16 cellular contexts compared by ENCODE assay signal in genomic region chr5:177041936-177042335, GRCh38. TPM values are rescaled to one million over a fixed set of nuclear protein-coding genes. Genes with fewer than 3 reads are reported as not detected.
DNase-seq lines count a peak whose midpoint lies in the region; ATAC-seq, FAIRE-seq and TF ChIP-seq lines count a peak whose summit lies in the region.
"Had no signal": no experiment of that assay in that cellular context is flagged by ENCODE, and none has a peak within 500 bp of the region (broad histone marks: within the 10 kb centered on the region; RNA-seq: fewer than 3 reads in every experiment).

No MANE protein-coding gene starts in this region.

- H3K9ac ChIP-seq in HepG2 (ENCODE audit: insufficient read depth, low read depth, low read length) (no peak overlapping the region), astrocyte (ENCODE audit: low read length) (no peak overlapping the region)
- H3K9ac ChIP-seq: BLaER1 had no signal

- H3K4me1 ChIP-seq in HepG2 (ENCODE audit: insufficient read depth, low read length): peaks cover 8% of the 10 kb centered on the region; the same call in 1 of the 2 replicates
- no peaks in the 10 kb centered on the region for H3K4me1 ChIP-seq in right lobe of liver
- H3K4me1 ChIP-seq in astrocyte (ENCODE audit: insufficient read depth, low read length): no peaks in the 10 kb centered on the region

- no peak overlapping the region for H3K4me2 ChIP-seq in HepG2 (ENCODE audit: low read depth, low read length)
- H3K4me2 ChIP-seq in astrocyte (ENCODE audit: low read length): no peak overlapping the region
- H3K4me2 ChIP-seq: BLaER1 had no signal

- H3K9me3 Mint-ChIP-seq in astrocyte (ENCODE audit: unreplicated experiment): no peaks in the 10 kb centered on the region
- no peaks in the 10 kb centered on the region for H3K9me3 Mint-ChIP-seq in stimulated activated effector memory CD8-positive, alpha-beta T cell treated with anti-CD3 and anti-CD28 coated beads, Interleukin-12 subunit alpha, Interleukin-12 subunit beta, amount 100 ng/mL, for 72 hours
- H3K9me3 Mint-ChIP-seq: CD4-positive, CD25-positive, alpha-beta regulatory T cell had no signal

- POLR2A ChIA-PET in HepG2 (lab: Yijun Ruan, JAX): no interaction called here

- no peak for ATAC-seq in HepG2
- no peak for ATAC-seq in right lobe of liver
- no peak for ATAC-seq in stimulated activated effector memory CD8-positive, alpha-beta T cell treated with anti-CD3 and anti-CD28 coated beads, Interleukin-12 subunit alpha, Interleukin-12 subunit beta, amount 100 ng/mL, for 72 hours
- no peak for ATAC-seq in GM19324 (IDR thresholded peaks at IDR 0.05; ENCODE audit: low FRiP score, unreplicated experiment)

- TF ChIP-seq RAD21 in HepG2 (CRISPR knock-in tag; IDR thresholded peaks at IDR 0.05): no peak

- WGBS in HepG2 (ENCODE audit: low lambda C conversion rate): 98% methylated on average over 2 of the region's 2 CpGs
- WGBS in right lobe of liver (ENCODE audit: insufficient coverage, low coverage, low lambda C conversion rate, missing lambda C conversion rate): 92% methylated on average over 2 of the region's 2 CpGs

- BruUV-seq in HepG2 (replicated peaks; lab: Mats Ljungman, UMichigan): no TSS peak

- intact Hi-C loops in HepG2 (cut with micrococcal nuclease; ENCODE audit: unreplicated experiment): no loop called here
- intact Hi-C loops in right lobe of liver (cut with DNase I): no loop called here

- H2AFZ ChIP-seq in HepG2 (ENCODE audit: low read length): no peak overlapping the region
- no peak overlapping the region for H2AFZ ChIP-seq in astrocyte (ENCODE audit: low read depth, low read length)

- FAIRE-seq in HepG2 (lab: Jason Lieb, UNC) (no peak), astrocyte (lab: Jason Lieb, UNC) (no peak)
- FAIRE-seq: GM12892, H54 had no signal

- H3K79me2 ChIP-seq in HepG2 (ENCODE audit: insufficient read depth, low read length) (peaks cover 4% of the 10 kb centered on the region), astrocyte (ENCODE audit: insufficient read depth, low read length) (peaks cover 26% of the 10 kb centered on the region)

- peaks cover 16% of the 10 kb centered on the region for H3K36me3 Mint-ChIP-seq in astrocyte (ENCODE audit: low read depth, unreplicated experiment)
- peaks cover 60% of the 10 kb centered on the region for H3K36me3 Mint-ChIP-seq in stimulated activated effector memory CD8-positive, alpha-beta T cell treated with anti-CD3 and anti-CD28 coated beads, Interleukin-12 subunit alpha, Interleukin-12 subunit beta, amount 100 ng/mL, for 72 hours

- H3K27ac ChIP-seq in HepG2 (ENCODE audit: extremely low read length, insufficient read depth, low read length) (no peak overlapping the region), right lobe of liver (no peak overlapping the region), astrocyte (ENCODE audit: low read depth, low read length) (no peak overlapping the region)
- H3K27ac ChIP-seq: BLaER1, HL-60 had no signal

- TF ChIP-seq EP300 in HepG2 (IDR thresholded peaks at IDR 0.05; ENCODE audit: low read depth in 2 of 2, low read length in 2 of 2): no peak
- no peak for TF ChIP-seq EP300 in HepG2 (CRISPR knock-in tag; IDR thresholded peaks at IDR 0.05; ENCODE audit: borderline replicate concordance)

- in situ Hi-C loops in HepG2 (cut with HindIII; ENCODE audit: extremely low pct_ligation_motif_present, low pct_unique_long_range_greater_than_20kb): no loop called here

- H3K4me3 ChIP-seq in HepG2 (replicated peaks in 1 of 3; ENCODE audit: insufficient read depth in 1 of 3, low read depth in 2 of 3, low read length in 3 of 3) (no peak overlapping the region), right lobe of liver (no peak overlapping the region), MG63 (no peak overlapping the region), astrocyte (ENCODE audit: insufficient read depth, low read depth, low read length) (no peak overlapping the region)
- H3K4me3 ChIP-seq: BLaER1 had no signal

- H3K4me1 Mint-ChIP-seq in astrocyte (ENCODE audit: low read depth, unreplicated experiment): no peaks in the 10 kb centered on the region
- no peaks in the 10 kb centered on the region for H3K4me1 Mint-ChIP-seq in stimulated activated effector memory CD8-positive, alpha-beta T cell treated with anti-CD3 and anti-CD28 coated beads, Interleukin-12 subunit alpha, Interleukin-12 subunit beta, amount 100 ng/mL, for 72 hours

- H3K36me3 ChIP-seq in HepG2 (replicated peaks in 1 of 2; ENCODE audit: control insufficient read depth in 1 of 2, insufficient read depth in 2 of 2, low read length in 2 of 2) (peaks cover 14 to 46% of the 10 kb centered on the region in 2 experiments), right lobe of liver (peaks cover 0 to 27% (median 15%) of the 10 kb centered on the region in 4 donors), MG63 (peaks cover 47% of the 10 kb centered on the region), astrocyte (ENCODE audit: insufficient read depth, low read length) (peaks cover 27% of the 10 kb centered on the region)

- H3K27ac Mint-ChIP-seq in astrocyte (ENCODE audit: unreplicated experiment): no peak overlapping the region
- peak overlapping the region; percentile 13 for H3K27ac Mint-ChIP-seq in stimulated activated effector memory CD8-positive, alpha-beta T cell treated with anti-CD3 and anti-CD28 coated beads, Interleukin-12 subunit alpha, Interleukin-12 subunit beta, amount 100 ng/mL, for 72 hours
- H3K27ac Mint-ChIP-seq: CD4-positive, CD25-positive, alpha-beta regulatory T cell had no signal

- H3K27me3 ChIP-seq in HepG2 (ENCODE audit: control insufficient read depth in 1 of 2, insufficient read depth in 2 of 2, low read length in 2 of 2): no peaks in the 10 kb centered on the region; a peak in 1 of 5 replicates
- H3K27me3 ChIP-seq in right lobe of liver: no peaks in the 10 kb centered on the region
- no peaks in the 10 kb centered on the region for H3K27me3 ChIP-seq in MG63
- H3K27me3 ChIP-seq in astrocyte (ENCODE audit: insufficient read depth, low read length): no peaks in the 10 kb centered on the region
- H3K27me3 ChIP-seq: BLaER1 had no signal

- no peaks in the 10 kb centered on the region for H4K20me1 ChIP-seq in HepG2 (ENCODE audit: insufficient read depth, low read length)
- peaks cover 36% of the 10 kb centered on the region for H4K20me1 ChIP-seq in astrocyte (ENCODE audit: insufficient read depth, low read length)

- TF ChIP-seq CTCF in HepG2 (CRISPR knock-in tag; IDR thresholded peaks at IDR 0.05) (no peak), right lobe of liver (IDR thresholded peaks at IDR 0.05) (no peak), astrocyte (IDR thresholded peaks at IDR 0.05; ENCODE audit: insufficient read depth, low read depth, low read length) (peak; percentile 5)

- TF ChIP-seq POLR2A in HepG2 (IDR thresholded peaks at IDR 0.05; ENCODE audit: insufficient read depth in 1 of 2, low read depth in 2 of 2, low read length in 2 of 2): no peak
- no peak for TF ChIP-seq POLR2A in right lobe of liver (IDR thresholded peaks at IDR 0.05)

- no peak overlapping the region for H3K4me3 Mint-ChIP-seq in astrocyte (ENCODE audit: unreplicated experiment)
- H3K4me3 Mint-ChIP-seq in stimulated activated effector memory CD8-positive, alpha-beta T cell treated with anti-CD3 and anti-CD28 coated beads, Interleukin-12 subunit alpha, Interleukin-12 subunit beta, amount 100 ng/mL, for 72 hours: no peak overlapping the region
- H3K4me3 Mint-ChIP-seq: CD4-positive, CD25-positive, alpha-beta regulatory T cell had no signal

- no peaks in the 10 kb centered on the region for H3K27me3 Mint-ChIP-seq in astrocyte (ENCODE audit: low read depth, unreplicated experiment)
- H3K27me3 Mint-ChIP-seq: CD4-positive, CD25-positive, alpha-beta regulatory T cell had no signal

- DNase-seq in HepG2 (ENCODE audit: low spot score): no peak
- no peak for DNase-seq in right lobe of liver
- peak; percentile 57 for DNase-seq in MG63
- no peak for DNase-seq in astrocyte (ENCODE audit: low read depth)
- no peak for DNase-seq in stimulated activated effector memory CD8-positive, alpha-beta T cell treated with anti-CD3 and anti-CD28 coated beads, Interleukin-12 subunit alpha, Interleukin-12 subunit beta, amount 100 ng/mL, for 72 hours (ENCODE audit: low spot score in 2 of 2)
- no peak for DNase-seq in DMS79 (lab: John Stamatoyannopoulos, UW)
- DNase-seq in DMS79 treated with DMSO at 0.1 percent for 48 hours (lab: John Stamatoyannopoulos, UW): no peak
- DNase-seq: 8988T; AML-193; CD4-positive, CD25-positive, alpha-beta regulatory T cell; DMS53 had no signal

- CTCF ChIA-PET in HepG2 (lab: Yijun Ruan, JAX; ENCODE audit: low intra/inter-chr PET ratio, low total read pairs): no interaction called here

- no peaks in the 10 kb centered on the region for H3K9me3 ChIP-seq in HepG2 (ENCODE audit: low read length)
- no peaks in the 10 kb centered on the region for H3K9me3 ChIP-seq in right lobe of liver
- no peaks in the 10 kb centered on the region for H3K9me3 ChIP-seq in MG63
- H3K9me3 ChIP-seq in astrocyte (ENCODE audit: insufficient read depth, low read depth, low read length): no peaks in the 10 kb centered on the region
- H3K9me3 ChIP-seq: BLaER1 had no signal

RNA-seq across cellular contexts. Expression of gene ZNF346, which starts 19.4 kb away (rescaled TPM):
- total RNA-seq in HepG2 (2016; rRNA removed; fragmentation: Illumina TruSeq; extraction: Trizol): 19.4 and 20.1 TPM in 2 replicates
- total RNA-seq in HepG2 (2016; cell fraction: cytosol; rRNA removed; fragmentation: Illumina TruSeq; extraction: Trizol; ENCODE audit: low read depth): 8.2 and 16.0 TPM in 2 replicates
- total RNA-seq in HepG2 (2016; cell fraction: insoluble cytoplasmic fraction; rRNA removed; fragmentation: Illumina TruSeq; extraction: Trizol): 19.4 and 20.5 TPM in 2 replicates
- 13.5 and 15.4 TPM in 2 replicates for total RNA-seq in HepG2 (2016; cell fraction: membrane; rRNA removed; fragmentation: Illumina TruSeq; extraction: Trizol)
- 18.2 and 22.1 TPM in 2 replicates for total RNA-seq in HepG2 (2016; cell fraction: nucleus; rRNA removed; fragmentation: Illumina TruSeq; extraction: Trizol)
- 8.3 and 8.6 TPM in 2 replicates for polyA plus RNA-seq in HepG2 (2011; rRNA removed)
- 5.6 and 7.0 TPM in 2 replicates for polyA plus RNA-seq in HepG2 (2011; cell fraction: cytosol; rRNA removed)
- polyA plus RNA-seq in HepG2 (2011; cell fraction: nucleus; rRNA removed): 16.4 and 16.8 TPM in 2 replicates
- 7.4 and 8.5 TPM in 2 replicates for polyA plus RNA-seq in HepG2 (2012)
- 3.3 and 3.4 TPM in 2 replicates for polyA plus RNA-seq in HepG2 (2016; cell fraction: cytosol; fragmentation: Illumina TruSeq; extraction: Trizol; ENCODE audit: low read depth)
- polyA plus RNA-seq in HepG2 (2016; cell fraction: insoluble cytoplasmic fraction; fragmentation: Illumina TruSeq; extraction: Trizol; ENCODE audit: low read depth): 20.8 and 23.3 TPM in 2 replicates
- polyA plus RNA-seq in HepG2 (2016; cell fraction: membrane; fragmentation: Illumina TruSeq; extraction: Trizol; ENCODE audit: low read depth): 8.4 and 8.7 TPM in 2 replicates
- polyA plus RNA-seq in HepG2 (2016; cell fraction: nucleus; fragmentation: Illumina TruSeq; extraction: Trizol; ENCODE audit: insufficient read depth, low read depth): 21.0 and 22.3 TPM in 2 replicates
- 14.6 and 34.4 TPM in 2 replicates for polyA minus RNA-seq in HepG2 (2011; rRNA and poly(A)+ RNA removed; ENCODE audit: low replicate concordance)
- 5.1 and 5.7 TPM in 2 replicates for polyA minus RNA-seq in HepG2 (2011; cell fraction: cytosol; rRNA and poly(A)+ RNA removed)
- polyA minus RNA-seq in HepG2 (2011; cell fraction: nucleus; rRNA and poly(A)+ RNA removed): 20.9 and 25.0 TPM in 2 replicates
- total RNA-seq in right lobe of liver: 1 to 10 TPM; 5.3 to 7.4 (median 6.0) TPM
- 13.7 and 28.8 TPM in 2 replicates for total RNA-seq in MG63 (2014; rRNA removed; shearing (Covaris generic); ENCODE audit: low replicate concordance)
- total RNA-seq in astrocyte: 11.1 and 13.8 TPM in 2 replicates

RNA-seq across cellular contexts. Expression of gene UIMC1, which starts 35.4 kb away (rescaled TPM):
- 32.7 and 37.5 TPM in 2 replicates for total RNA-seq in HepG2 (2016; rRNA removed; fragmentation: Illumina TruSeq; extraction: Trizol)
- 42.0 and 51.6 TPM in 2 replicates for total RNA-seq in HepG2 (2016; cell fraction: cytosol; rRNA removed; fragmentation: Illumina TruSeq; extraction: Trizol; ENCODE audit: low read depth)
- total RNA-seq in HepG2 (2016; cell fraction: insoluble cytoplasmic fraction; rRNA removed; fragmentation: Illumina TruSeq; extraction: Trizol): 35.9 and 36.2 TPM in 2 replicates
- total RNA-seq in HepG2 (2016; cell fraction: membrane; rRNA removed; fragmentation: Illumina TruSeq; extraction: Trizol): 21.0 and 23.4 TPM in 2 replicates
- 45.6 and 50.9 TPM in 2 replicates for total RNA-seq in HepG2 (2016; cell fraction: nucleus; rRNA removed; fragmentation: Illumina TruSeq; extraction: Trizol)
- polyA plus RNA-seq in HepG2 (2011; rRNA removed): 14.0 and 18.9 TPM in 2 replicates
- polyA plus RNA-seq in HepG2 (2011; cell fraction: cytosol; rRNA removed): 9.7 and 11.8 TPM in 2 replicates
- polyA plus RNA-seq in HepG2 (2011; cell fraction: nucleus; rRNA removed): 17.7 and 22.7 TPM in 2 replicates
- polyA plus RNA-seq in HepG2 (2012): 22.9 and 28.6 TPM in 2 replicates
- 8.5 and 9.2 TPM in 2 replicates for polyA plus RNA-seq in HepG2 (2016; cell fraction: cytosol; fragmentation: Illumina TruSeq; extraction: Trizol; ENCODE audit: low read depth)
- polyA plus RNA-seq in HepG2 (2016; cell fraction: insoluble cytoplasmic fraction; fragmentation: Illumina TruSeq; extraction: Trizol; ENCODE audit: low read depth): 38.8 and 40.5 TPM in 2 replicates
- polyA plus RNA-seq in HepG2 (2016; cell fraction: membrane; fragmentation: Illumina TruSeq; extraction: Trizol; ENCODE audit: low read depth): 13.0 and 17.3 TPM in 2 replicates
- 55.9 and 65.1 TPM in 2 replicates for polyA plus RNA-seq in HepG2 (2016; cell fraction: nucleus; fragmentation: Illumina TruSeq; extraction: Trizol; ENCODE audit: insufficient read depth, low read depth)
- polyA minus RNA-seq in HepG2 (2011; rRNA and poly(A)+ RNA removed; ENCODE audit: low replicate concordance): 7.7 and 16.1 TPM in 2 replicates
- 13.8 and 16.4 TPM in 2 replicates for polyA minus RNA-seq in HepG2 (2011; cell fraction: cytosol; rRNA and poly(A)+ RNA removed)
- polyA minus RNA-seq in HepG2 (2011; cell fraction: nucleus; rRNA and poly(A)+ RNA removed): 46.1 and 49.6 TPM in 2 replicates
- total RNA-seq in right lobe of liver: 10 to 100 TPM in 4 of 6 experiments, 1 to 10 TPM in 2; 8.4 to 15.6 (median 13.0) TPM
- 47.6 and 56.9 TPM in 2 replicates for total RNA-seq in MG63 (2014; rRNA removed; shearing (Covaris generic); ENCODE audit: low replicate concordance)
- total RNA-seq in astrocyte: 36.1 and 41.0 TPM in 2 replicates

RNA-seq across cellular contexts. Expression of gene FGFR4, which starts 44.8 kb away (rescaled TPM):
- total RNA-seq in HepG2 (2016; rRNA removed; fragmentation: Illumina TruSeq; extraction: Trizol) (109 and 219 TPM in 2 replicates), right lobe of liver (10 to 100 TPM; 38.9 to 73.3 (median 55.1) TPM), astrocyte (3.8 and 4.8 TPM in 2 replicates)
- 52.3 and 56.4 TPM in 2 replicates for total RNA-seq in HepG2 (2016; cell fraction: cytosol; rRNA removed; fragmentation: Illumina TruSeq; extraction: Trizol; ENCODE audit: low read depth)
- total RNA-seq in HepG2 (2016; cell fraction: insoluble cytoplasmic fraction; rRNA removed; fragmentation: Illumina TruSeq; extraction: Trizol): 90.0 and 222 TPM in 2 replicates
- total RNA-seq in HepG2 (2016; cell fraction: membrane; rRNA removed; fragmentation: Illumina TruSeq; extraction: Trizol): 106 and 116 TPM in 2 replicates
- 196 and 244 TPM in 2 replicates for total RNA-seq in HepG2 (2016; cell fraction: nucleus; rRNA removed; fragmentation: Illumina TruSeq; extraction: Trizol)
- 129 and 188 TPM in 2 replicates for polyA plus RNA-seq in HepG2 (2011; rRNA removed)
- polyA plus RNA-seq in HepG2 (2011; cell fraction: cytosol; rRNA removed): 134 and 208 TPM in 2 replicates
- polyA plus RNA-seq in HepG2 (2011; cell fraction: nucleus; rRNA removed): 419 and 525 TPM in 2 replicates
- polyA plus RNA-seq in HepG2 (2012): 133 and 146 TPM in 2 replicates
- 42.6 and 44.6 TPM in 2 replicates for polyA plus RNA-seq in HepG2 (2016; cell fraction: cytosol; fragmentation: Illumina TruSeq; extraction: Trizol; ENCODE audit: low read depth)
- polyA plus RNA-seq in HepG2 (2016; cell fraction: insoluble cytoplasmic fraction; fragmentation: Illumina TruSeq; extraction: Trizol; ENCODE audit: low read depth): 85.7 and 113 TPM in 2 replicates
- 86.4 and 98.3 TPM in 2 replicates for polyA plus RNA-seq in HepG2 (2016; cell fraction: membrane; fragmentation: Illumina TruSeq; extraction: Trizol; ENCODE audit: low read depth)
- polyA plus RNA-seq in HepG2 (2016; cell fraction: nucleus; fragmentation: Illumina TruSeq; extraction: Trizol; ENCODE audit: insufficient read depth, low read depth): 453 and 457 TPM in 2 replicates
- 8.0 and 375 TPM in 2 replicates for polyA minus RNA-seq in HepG2 (2011; rRNA and poly(A)+ RNA removed; ENCODE audit: low replicate concordance)
- 121 and 152 TPM in 2 replicates for polyA minus RNA-seq in HepG2 (2011; cell fraction: cytosol; rRNA and poly(A)+ RNA removed)
- polyA minus RNA-seq in HepG2 (2011; cell fraction: nucleus; rRNA and poly(A)+ RNA removed): 148 and 160 TPM in 2 replicates
- total RNA-seq in MG63 (2014; rRNA removed; shearing (Covaris generic); ENCODE audit: low replicate concordance): 51.3 and 96.6 TPM in 2 replicates
